ENCODE assay signal across 1 cellular context in the genomic region with DNA sequence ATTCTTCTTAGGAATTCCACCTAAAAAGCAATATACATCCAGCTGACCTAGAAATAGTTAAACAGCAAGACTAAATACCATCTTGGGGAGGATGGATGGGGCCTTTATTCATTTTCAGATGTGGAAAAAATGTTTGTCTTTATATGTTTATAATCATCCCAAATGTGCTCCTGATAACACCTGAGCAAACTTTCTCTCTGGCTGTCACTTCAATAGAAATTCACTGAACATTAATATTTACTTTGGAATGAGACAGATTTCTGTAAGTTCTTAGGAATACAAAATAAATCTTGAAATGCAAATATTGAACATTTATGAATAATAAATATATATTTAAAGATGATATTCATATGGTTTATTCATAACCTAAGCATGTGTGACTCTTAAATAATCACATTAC.
TF ChIP-seq lines count a peak whose summit lies in the region.

No MANE protein-coding gene starts in this region.

TF ChIP-seq in WTC11, 78 proteins besides CTCF, POLR2A, EP300 and RAD21 (continued from another document):
- TF ChIP-seq ERG (CRISPR knock-in tag; IDR thresholded peaks at IDR 0.05) (no peak), ZBTB43 (CRISPR knock-in tag; IDR thresholded peaks at IDR 0.05) (no peak), ZNF232 (CRISPR knock-in tag; IDR thresholded peaks at IDR 0.05) (no peak), CREB1 (CRISPR knock-in tag; IDR thresholded peaks at IDR 0.05) (no peak), RORB (CRISPR knock-in tag; IDR thresholded peaks at IDR 0.05) (no peak), GTF2I (CRISPR knock-in tag; conservative IDR thresholded peaks at IDR 0.05) (no peak)
